In the genomic region with DNA sequence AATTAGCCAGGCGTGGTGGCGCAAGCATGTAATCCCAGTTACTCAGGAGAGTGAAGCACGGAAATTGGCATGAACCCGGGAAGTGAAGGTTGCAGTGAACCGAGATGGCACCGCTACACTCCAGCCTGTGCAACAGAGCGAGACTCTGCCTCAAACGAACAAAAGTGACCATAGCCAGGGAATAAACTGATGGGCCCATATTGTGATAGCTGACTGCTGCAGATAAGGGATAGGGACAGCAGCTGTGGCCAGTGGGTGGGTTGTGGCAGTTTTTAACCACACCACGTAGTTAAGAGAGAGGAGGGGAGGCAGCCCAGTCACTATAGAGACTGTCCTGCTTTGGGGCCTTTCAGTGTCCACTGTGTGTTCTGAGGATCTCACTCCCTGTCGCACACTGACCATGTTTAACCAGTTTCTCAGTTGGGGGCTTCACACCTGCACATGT, we compare ENCODE assay signal across 16 cellular contexts. TPM values are rescaled to one million over a fixed set of nuclear protein-coding genes. Genes with fewer than 3 reads are reported as not detected.
DNase-seq lines count a peak whose midpoint lies in the region; ATAC-seq, FAIRE-seq and TF ChIP-seq lines count a peak whose summit lies in the region.
"Had no signal": no experiment of that assay in that cellular context is flagged by ENCODE, and none has a peak within 500 bp of the region (broad histone marks: within the 10 kb centered on the region; RNA-seq: fewer than 3 reads in every experiment).

No MANE protein-coding gene starts in this region.

- no peaks in the 10 kb centered on the region for H4K20me1 ChIP-seq in astrocyte (ENCODE audit: insufficient read depth, low read length)

- no peak for DNase-seq in activated naive CD4-positive, alpha-beta T cell treated with anti-CD3 and anti-CD28 coated beads, Interleukin-2, amount 50 U/mL, for 72 hours (ENCODE audit: low spot score in 2 of 2)
- no peak for DNase-seq in activated naive CD4-positive, alpha-beta T cell treated with anti-CD3 and anti-CD28 coated beads, Interleukin-2, amount 10 ng/mL, durations not matched to agents 7 days and 5 days
- DNase-seq in astrocyte (ENCODE audit: low read depth) (no peak), transverse colon (no peak), mesendoderm (no peak), KG1 (lab: John Stamatoyannopoulos, UW) (no peak), NCI-H2107 treated with DMSO at 0.1 percent for 48 hours (lab: John Stamatoyannopoulos, UW; ENCODE audit: unreplicated experiment) (no peak)
- DNase-seq: activated naive CD4-positive, alpha-beta T cell treated with anti-CD3 and anti-CD28 coated beads, Interleukin-2, amount 50 U/mL, for 16 hours; NCI-H146; NCI-H446 treated with DMSO at 0.1 percent for 48 hours; stimulated activated CD4-positive, alpha-beta T cell treated with anti-CD3 and anti-CD28 coated beads, Interleukin-4, amount 100 ng/mL, for 1 hour had no signal

- H4K5ac ChIP-seq in mesendoderm (ENCODE audit: low read length) = no peak overlapping the region

- no peak overlapping the region for H4K8ac ChIP-seq in mesendoderm (ENCODE audit: low read depth, low read length)

- TF ChIP-seq CTCF in astrocyte (IDR thresholded peaks at IDR 0.05; ENCODE audit: insufficient read depth, low read depth, low read length) (no peak), transverse colon (IDR thresholded peaks at IDR 0.05) (no peak)

- H3K27ac Mint-ChIP-seq in activated naive CD4-positive, alpha-beta T cell treated with anti-CD3 and anti-CD28 coated beads, Interleukin-2, amount 50 U/mL, for 72 hours = peak overlapping the region; percentile 53 to 73
- no peak overlapping the region for H3K27ac Mint-ChIP-seq in activated naive CD4-positive, alpha-beta T cell treated with anti-CD3 and anti-CD28 coated beads, Interleukin-2, amount 10 ng/mL, durations not matched to agents 7 days and 5 days
- peak overlapping the region; percentile 91 for H3K27ac Mint-ChIP-seq in astrocyte (ENCODE audit: unreplicated experiment)

- H2AK5ac ChIP-seq in mesendoderm (ENCODE audit: low read length) = no peak overlapping the region

- peaks cover 14% of the 10 kb centered on the region for H3K4me1 ChIP-seq in astrocyte (ENCODE audit: insufficient read depth, low read length)
- peaks cover 26% of the 10 kb centered on the region for H3K4me1 ChIP-seq in muscle layer of colon (ENCODE audit: insufficient read depth, low read length)
- peaks cover 0 to 11% (median 2%) of the 10 kb centered on the region in 4 donors for H3K4me1 ChIP-seq in transverse colon
- no peaks in the 10 kb centered on the region for H3K4me1 ChIP-seq in mesendoderm (ENCODE audit: control insufficient read depth, low read depth, low read length)

- H3K4me1 Mint-ChIP-seq in activated naive CD4-positive, alpha-beta T cell treated with anti-CD3 and anti-CD28 coated beads, Interleukin-2, amount 10 ng/mL, durations not matched to agents 7 days and 5 days = no peaks in the 10 kb centered on the region
- peaks cover 5% of the 10 kb centered on the region for H3K4me1 Mint-ChIP-seq in astrocyte (ENCODE audit: low read depth, unreplicated experiment)
- H3K4me1 Mint-ChIP-seq: WTC11 had no signal

- no peak overlapping the region for H3K4me3 ChIP-seq in astrocyte (ENCODE audit: insufficient read depth, low read depth, low read length)
- H3K4me3 ChIP-seq in muscle layer of colon (ENCODE audit: low read depth in 1 of 2, low read length in 2 of 2) = no peak overlapping the region
- H3K4me3 ChIP-seq in transverse colon = no peak overlapping the region
- H3K4me3 ChIP-seq in mesendoderm (ENCODE audit: low read length) = no peak overlapping the region
- H3K4me3 ChIP-seq: lung, right atrium auricular region had no signal

- H3K56ac ChIP-seq in mesendoderm (ENCODE audit: low read length) = no peak overlapping the region

- no peak overlapping the region for H3K9ac ChIP-seq in astrocyte (ENCODE audit: low read length)
- no peak overlapping the region for H3K9ac ChIP-seq in muscle layer of colon (ENCODE audit: low read length)
- H3K9ac ChIP-seq in mesendoderm (ENCODE audit: low read length) = no peak overlapping the region

- H2BK5ac ChIP-seq in mesendoderm (ENCODE audit: low read length) = no peak overlapping the region

- no peak for TF ChIP-seq POLR2A in transverse colon (IDR thresholded peaks at IDR 0.05)

- H2AFZ ChIP-seq in astrocyte (ENCODE audit: low read depth, low read length) = no peak overlapping the region

- CTCF ChIA-PET in activated naive CD4-positive, alpha-beta T cell treated with anti-CD3 and anti-CD28 coated beads, Interleukin-2, amount 10 ng/mL, durations not matched to agents 7 days and 5 days (lab: Charles Lee) = interaction anchor here (1.6 kb wide), 1 partner anchor 42 kb away, joined by 4 read pairs; no protein-coding TSS in a partner anchor

- peak overlapping the region; percentile 58 for H3K27ac ChIP-seq in astrocyte (ENCODE audit: low read depth, low read length)
- peak overlapping the region; percentile 85 for H3K27ac ChIP-seq in muscle layer of colon (ENCODE audit: low read depth, low read length)
- peak overlapping the region; percentile 60 to 86 (median 74) for H3K27ac ChIP-seq in transverse colon
- H3K27ac ChIP-seq in mesendoderm (ENCODE audit: low read depth, low read length) = no peak overlapping the region

- H3K4me2 ChIP-seq in astrocyte (ENCODE audit: low read length) = no peak overlapping the region
- H3K4me2 ChIP-seq in mesendoderm (ENCODE audit: low read length) = no peak overlapping the region

- H3K27me3 Mint-ChIP-seq in activated naive CD4-positive, alpha-beta T cell treated with anti-CD3 and anti-CD28 coated beads, Interleukin-2, amount 10 ng/mL, durations not matched to agents 7 days and 5 days = no peaks in the 10 kb centered on the region
- no peaks in the 10 kb centered on the region for H3K27me3 Mint-ChIP-seq in astrocyte (ENCODE audit: low read depth, unreplicated experiment)

- no peak overlapping the region for H3K4me3 Mint-ChIP-seq in activated naive CD4-positive, alpha-beta T cell treated with anti-CD3 and anti-CD28 coated beads, Interleukin-2, amount 10 ng/mL, durations not matched to agents 7 days and 5 days
- H3K4me3 Mint-ChIP-seq in astrocyte (ENCODE audit: unreplicated experiment) = no peak overlapping the region
- H3K4me3 Mint-ChIP-seq: neural crest cell, WTC11 had no signal

- TF ChIP-seq EP300 in transverse colon (IDR thresholded peaks at IDR 0.05; ENCODE audit: low read depth) = no peak

- FAIRE-seq in astrocyte (lab: Jason Lieb, UNC) = no peak

- H3K9me3 ChIP-seq in astrocyte (ENCODE audit: insufficient read depth, low read depth, low read length) (no peaks in the 10 kb centered on the region), muscle layer of colon (ENCODE audit: low read length) (no peaks in the 10 kb centered on the region), transverse colon (no peaks in the 10 kb centered on the region)
- H3K9me3 ChIP-seq: right atrium auricular region had no signal

- no peaks in the 10 kb centered on the region for H3K79me2 ChIP-seq in astrocyte (ENCODE audit: insufficient read depth, low read length)
- no peaks in the 10 kb centered on the region for H3K79me2 ChIP-seq in mesendoderm (ENCODE audit: control insufficient read depth, insufficient read depth, low read length)

- ATAC-seq in activated naive CD4-positive, alpha-beta T cell treated with anti-CD3 and anti-CD28 coated beads, Interleukin-2, amount 50 U/mL, for 72 hours = no peak
- ATAC-seq: WTC11 had no signal

- H3K79me1 ChIP-seq in mesendoderm (ENCODE audit: low read length) = no peaks in the 10 kb centered on the region

- H3K4ac ChIP-seq in mesendoderm (ENCODE audit: low read depth, low read length) = no peak overlapping the region

- H2BK15ac ChIP-seq in mesendoderm (replicated peaks; ENCODE audit: low read depth) = no peak overlapping the region

- no peaks in the 10 kb centered on the region for H3K9me3 Mint-ChIP-seq in activated naive CD4-positive, alpha-beta T cell treated with anti-CD3 and anti-CD28 coated beads, Interleukin-2, amount 50 U/mL, for 72 hours
- H3K9me3 Mint-ChIP-seq in activated naive CD4-positive, alpha-beta T cell treated with anti-CD3 and anti-CD28 coated beads, Interleukin-2, amount 10 ng/mL, durations not matched to agents 7 days and 5 days = no peaks in the 10 kb centered on the region
- H3K9me3 Mint-ChIP-seq in astrocyte (ENCODE audit: unreplicated experiment) = no peaks in the 10 kb centered on the region
- H3K9me3 Mint-ChIP-seq: neural crest cell, WTC11 had no signal

- WGBS in transverse colon (ENCODE audit: low coverage in 1 of 2), 2 donors = 84 to 97% methylated on average over 7 to 10 of the region's 10 CpGs
- WGBS in mesendoderm (ENCODE audit: extremely low coverage, insufficient coverage, low lambda C conversion rate) = no CpG with 5 or more reads among the region's 10 CpGs

- H3K36me3 ChIP-seq in astrocyte (ENCODE audit: insufficient read depth, low read length) = no peaks in the 10 kb centered on the region
- H3K36me3 ChIP-seq in muscle layer of colon (ENCODE audit: insufficient read depth, low read length) = peaks cover 12% of the 10 kb centered on the region
- H3K36me3 ChIP-seq in transverse colon = peaks cover 0 to 7% (median 0%) of the 10 kb centered on the region in 4 donors
- no peaks in the 10 kb centered on the region for H3K36me3 ChIP-seq in mesendoderm (ENCODE audit: control insufficient read depth, insufficient read depth, low read length)
- H3K36me3 ChIP-seq: right atrium auricular region had no signal

- H3K36me3 Mint-ChIP-seq in activated naive CD4-positive, alpha-beta T cell treated with anti-CD3 and anti-CD28 coated beads, Interleukin-2, amount 50 U/mL, for 72 hours = peaks cover 0 to 6% of the 10 kb centered on the region in 2 donors
- H3K36me3 Mint-ChIP-seq in activated naive CD4-positive, alpha-beta T cell treated with anti-CD3 and anti-CD28 coated beads, Interleukin-2, amount 10 ng/mL, durations not matched to agents 7 days and 5 days = peaks cover 40% of the 10 kb centered on the region
- peaks cover 3% of the 10 kb centered on the region for H3K36me3 Mint-ChIP-seq in astrocyte (ENCODE audit: low read depth, unreplicated experiment)
- H3K36me3 Mint-ChIP-seq: WTC11 had no signal

- no peak overlapping the region for H2BK120ac ChIP-seq in mesendoderm (ENCODE audit: low read depth, low read length)

- no peaks in the 10 kb centered on the region for H3K27me3 ChIP-seq in astrocyte (ENCODE audit: insufficient read depth, low read length)
- no peaks in the 10 kb centered on the region for H3K27me3 ChIP-seq in muscle layer of colon (ENCODE audit: control insufficient read depth in 1 of 2, insufficient read depth in 2 of 2, low read length in 2 of 2)
- no peaks in the 10 kb centered on the region for H3K27me3 ChIP-seq in transverse colon
- no peaks in the 10 kb centered on the region for H3K27me3 ChIP-seq in mesendoderm (ENCODE audit: insufficient read depth, low read length, poor library complexity)
- H3K27me3 ChIP-seq: right atrium auricular region had no signal

- intact Hi-C loops in transverse colon (cut with DNase I; ENCODE audit: low total_unique reads) = no loop called here

- H3K23ac ChIP-seq in mesendoderm (ENCODE audit: low read length) = no peak overlapping the region

- in situ Hi-C loops in transverse colon (cut with MboI; ENCODE audit: low pct_ligation_motif_present in 1 of 4, low pct_unique_long_range_greater_than_20kb in 1 of 4, low sequenced_read_pairs in 3 of 4) = no loop called here

- no peak overlapping the region for H3K18ac ChIP-seq in mesendoderm (ENCODE audit: low read length)

RNA-seq across cellular contexts. Expression of a gene that starts 58.9 kb away (rescaled TPM):
- total RNA-seq in activated naive CD4-positive, alpha-beta T cell treated with anti-CD3 and anti-CD28 coated beads, Interleukin-2, amount 50 U/mL, for 72 hours = 10 to 100 TPM; 36.8 to 41.9 TPM
- total RNA-seq in astrocyte (31.8 and 43.2 TPM in 2 replicates), transverse colon (100 to 1,000 TPM in 1 of 4 donors, 10 to 100 TPM in 3; 33.7 to 111 (median 47.7) TPM)
- polyA plus RNA-seq in mesendoderm (2013, experiment 1 of 2) = 26.7 TPM
- polyA plus RNA-seq in mesendoderm (2013, experiment 2 of 2) = 26.6 TPM
